1 cellular context compared by ENCODE assay signal in genomic region chr10:70233939-70234300, GRCh38.
TF ChIP-seq lines count a peak whose summit lies in the region.

No MANE protein-coding gene starts in this region.

TF ChIP-seq in endothelial cell of umbilical vein, 7 proteins besides CTCF, POLR2A, EP300 and RAD21:
- TF ChIP-seq MYC (IDR thresholded peaks at IDR 0.05; ENCODE audit: low read depth, low read length), result no peak
- TF ChIP-seq EZH2 (IDR thresholded peaks at IDR 0.05; ENCODE audit: borderline replicate concordance, low read depth, low read length, severe bottlenecking), result no peak
- TF ChIP-seq MAX (IDR thresholded peaks at IDR 0.05; ENCODE audit: insufficient read depth, insufficient read length), result no peak
- TF ChIP-seq POLR2AphosphoS5 (IDR thresholded peaks at IDR 0.05; ENCODE audit: insufficient read depth, low read depth, low read length), result no peak
- TF ChIP-seq FOS (IDR thresholded peaks at IDR 0.05; ENCODE audit: borderline replicate concordance, insufficient read depth, low read length), result no peak
- no peak for TF ChIP-seq JUN (IDR thresholded peaks at IDR 0.05; ENCODE audit: borderline replicate concordance, insufficient read depth, insufficient read length, low read depth)
- TF ChIP-seq GATA2 (IDR thresholded peaks at IDR 0.05; ENCODE audit: insufficient read depth, insufficient read length, low read depth, low read length), result no peak
